ENCODE assay signal across 26 cellular contexts in genomic region chr3:168533600-168533999, GRCh38.
"Had no signal": no experiment of that assay in that cellular context is flagged by ENCODE, and none has a peak within 500 bp of the region (broad histone marks: within the 10 kb centered on the region; RNA-seq: fewer than 3 reads in every experiment).

No MANE protein-coding gene starts in this region.

- H3K36me3 Mint-ChIP-seq: naive thymus-derived CD4-positive, alpha-beta T cell had no signal

- H3K4me3 ChIP-seq: colonic mucosa, esophagus squamous epithelium, gastrocnemius medialis, heart right ventricle, left lung, lower lobe of right lung had no signal

- H3K4me1 Mint-ChIP-seq: naive thymus-derived CD4-positive, alpha-beta T cell had no signal

- FAIRE-seq: endometrium, keratinocyte had no signal

- H3K27me3 Mint-ChIP-seq: dendritic cell treated with granulocyte-macrophage colony-stimulating factor and Interleukin-4, amounts not matched to agents 40 ng/mL and 50 ng/mL, for 4 days; effector memory CD8-positive, alpha-beta T cell had no signal

- H3K27me3 ChIP-seq: colonic mucosa, esophagus squamous epithelium, gastrocnemius medialis, heart right ventricle, left lung had no signal

- H3K27ac ChIP-seq: colonic mucosa, epithelial cell of prostate, esophagus squamous epithelium, gastrocnemius medialis, heart right ventricle, left lung, lower lobe of right lung had no signal

- H3K9me3 Mint-ChIP-seq: dendritic cell treated with granulocyte-macrophage colony-stimulating factor and Interleukin-4, amounts not matched to agents 40 ng/mL and 50 ng/mL, for 4 days; endodermal cell had no signal

- H3K27ac Mint-ChIP-seq: dendritic cell treated with granulocyte-macrophage colony-stimulating factor and Interleukin-4, amounts not matched to agents 40 ng/mL and 50 ng/mL, for 4 days; effector memory CD8-positive, alpha-beta T cell; endodermal cell; naive thymus-derived CD4-positive, alpha-beta T cell had no signal

- H3K4me3 Mint-ChIP-seq: dendritic cell treated with granulocyte-macrophage colony-stimulating factor and Interleukin-4, amounts not matched to agents 40 ng/mL and 50 ng/mL, for 4 days; effector memory CD8-positive, alpha-beta T cell; endodermal cell; naive thymus-derived CD4-positive, alpha-beta T cell had no signal

- H3K36me3 ChIP-seq: colonic mucosa, esophagus squamous epithelium, gastrocnemius medialis, heart right ventricle, left lung, lower lobe of right lung had no signal

- H3K4me1 ChIP-seq: colonic mucosa, esophagus squamous epithelium, gastrocnemius medialis, heart right ventricle, left lung, lower lobe of right lung had no signal

- ATAC-seq: effector memory CD8-positive, alpha-beta T cell; esophagus mucosa; gastrocnemius medialis; heart right ventricle; left cardiac atrium; left lung; left ventricle myocardium superior; lower lobe of right lung; naive thymus-derived CD4-positive, alpha-beta T cell had no signal

- H3K9me3 ChIP-seq: colonic mucosa, esophagus squamous epithelium, gastrocnemius medialis, heart right ventricle, left lung, lower lobe of right lung had no signal

- DNase-seq: colonic mucosa; cortex of kidney; effector CD8-positive, alpha-beta T cell; effector memory CD8-positive, alpha-beta T cell; endodermal cell; erythroblast; esophagus squamous epithelium; foreskin fibroblast; foreskin melanocyte; gastrocnemius medialis; glutamatergic neuron; head of caudate nucleus; heart right ventricle; hippocampal formation; left cardiac atrium; left lung; left ventricle myocardium superior; lower lobe of right lung; mesenchymal stem cell; midbrain; naive thymus-derived CD4-positive, alpha-beta T cell had no signal
